Comparison of ENCODE assay signal across 18 cellular contexts in genomic region chr17:27978689-27979175, GRCh38.
DNase-seq lines count a peak whose midpoint lies in the region; ATAC-seq and TF ChIP-seq lines count a peak whose summit lies in the region.
"Had no signal": no experiment of that assay in that cellular context is flagged by ENCODE, and none has a peak within 500 bp of the region (broad histone marks: within the 10 kb centered on the region; RNA-seq: fewer than 3 reads in every experiment).

No MANE protein-coding gene starts in this region.

- POLR2A ChIA-PET in MCF 10A (lab: Yijun Ruan, JAX): no interaction called here

- H3K9me3 Mint-ChIP-seq in MCF 10A (ENCODE audit: unreplicated experiment): no peaks in the 10 kb centered on the region
- H3K9me3 Mint-ChIP-seq: GM23338 had no signal

- H3K4me2 ChIP-seq in mammary epithelial cell (ENCODE audit: insufficient read depth, low read depth, low read length) (peak overlapping the region; percentile 25), mesendoderm (ENCODE audit: low read length) (no peak overlapping the region)
- H3K4me2 ChIP-seq: GM23338, PC-9 had no signal

- no peak overlapping the region for H3K56ac ChIP-seq in mesendoderm (ENCODE audit: low read length)

- H3K23ac ChIP-seq in mesendoderm (ENCODE audit: low read length): no peak overlapping the region

- no peak overlapping the region for H3K27ac Mint-ChIP-seq in MCF 10A (ENCODE audit: low read depth, unreplicated experiment)
- H3K27ac Mint-ChIP-seq: CD14-positive monocyte, GM23338 had no signal

- dilution Hi-C loops in mammary epithelial cell (cut with HindIII; ENCODE audit: low sequenced_read_pairs): no loop called here

- no peaks in the 10 kb centered on the region for H3K9me3 ChIP-seq in mammary epithelial cell (replicated peaks; ENCODE audit: insufficient read depth, low read length)

- no peak overlapping the region for H3K27ac ChIP-seq in mammary epithelial cell (ENCODE audit: insufficient read depth, low read depth, low read length)
- no peak overlapping the region for H3K27ac ChIP-seq in mesendoderm (ENCODE audit: low read depth, low read length)
- H3K27ac ChIP-seq: 22Rv1, PC-9, SK-N-MC had no signal

- no peak overlapping the region for H2AFZ ChIP-seq in mammary epithelial cell (ENCODE audit: low read depth, low read length)
- H2AFZ ChIP-seq: GM23338, PC-9 had no signal

- intact Hi-C loops in mammary epithelial cell (cut with micrococcal nuclease): no loop called here
- intact Hi-C loops in MCF 10A (cut with micrococcal nuclease): no loop called here

- peaks cover 25% of the 10 kb centered on the region for H3K4me1 Mint-ChIP-seq in MCF 10A (ENCODE audit: insufficient read depth, unreplicated experiment)

- H2BK15ac ChIP-seq in mesendoderm (replicated peaks; ENCODE audit: low read depth): no peak overlapping the region

- in situ Hi-C loops in mammary epithelial cell (cut with MboI; ENCODE audit: low sequenced_read_pairs in 2 of 2): no loop called here

- H3K4ac ChIP-seq in mesendoderm (ENCODE audit: low read depth, low read length): no peak overlapping the region

- H3K79me2 ChIP-seq in mammary epithelial cell (ENCODE audit: insufficient read depth, low read length): no peaks in the 10 kb centered on the region
- no peaks in the 10 kb centered on the region for H3K79me2 ChIP-seq in mesendoderm (ENCODE audit: control insufficient read depth, insufficient read depth, low read length)

- H4K5ac ChIP-seq in mesendoderm (ENCODE audit: low read length): no peak overlapping the region

- H3K36me3 ChIP-seq in mammary epithelial cell (ENCODE audit: insufficient read depth, low read length) (no peaks in the 10 kb centered on the region), mesendoderm (ENCODE audit: control insufficient read depth, insufficient read depth, low read length) (no peaks in the 10 kb centered on the region)

- H3K27me3 Mint-ChIP-seq in MCF 10A (ENCODE audit: insufficient read depth, unreplicated experiment): no peaks in the 10 kb centered on the region

- DNase-seq in mammary epithelial cell (no peak), MCF 10A (ENCODE audit: unreplicated experiment) (no peak), RPMI7951 (ENCODE audit: low read depth) (peak; percentile 7), dermis blood vessel endothelial cell (peak; percentile 45), mesendoderm (no peak), DMS53 treated with DMSO at 0.1 percent for 48 hours (lab: John Stamatoyannopoulos, UW; ENCODE audit: unreplicated experiment) (no peak)
- no peak for DNase-seq in activated CD8-positive, alpha-beta memory T cell treated with anti-CD3 and anti-CD28 coated beads, Interleukin-2, amount 50 U/mL, for 4 hours
- DNase-seq: COR-L47, NCI-H187, NCI-H2107, NCI-H510A treated with DMSO at 0.1 percent for 48 hours, PC-9 had no signal

- ATAC-seq in HG03521 (IDR thresholded peaks at IDR 0.05; ENCODE audit: unreplicated experiment): no peak
- ATAC-seq: GM12878, GM23338 had no signal

- TF ChIP-seq CTCF in mammary epithelial cell (conservative IDR thresholded peaks at IDR 0.05 in 1 of 2, IDR thresholded peaks at IDR 0.05 in 1 of 2; ENCODE audit: extremely low read depth in 1 of 2, insufficient read depth in 1 of 2, low read depth in 1 of 2, low read length in 2 of 2): no peak
- TF ChIP-seq CTCF in MCF 10A (IDR thresholded peaks at IDR 0.05; ENCODE audit: unreplicated experiment): no peak

- BruUV-seq in mammary epithelial cell (replicated peaks; lab: Mats Ljungman, UMichigan) (no TSS peak), MCF 10A (replicated peaks; lab: Mats Ljungman, UMichigan) (no TSS peak)

- H4K20me1 ChIP-seq in mammary epithelial cell (ENCODE audit: insufficient read depth, low read length): no peaks in the 10 kb centered on the region

- no peaks in the 10 kb centered on the region for H3K79me1 ChIP-seq in mesendoderm (ENCODE audit: low read length)

- no peaks in the 10 kb centered on the region for H3K36me3 Mint-ChIP-seq in MCF 10A (ENCODE audit: insufficient read depth, unreplicated experiment)
- H3K36me3 Mint-ChIP-seq: CD14-positive monocyte had no signal

- no peak overlapping the region for H4K8ac ChIP-seq in mesendoderm (ENCODE audit: low read depth, low read length)

- no peak overlapping the region for H3K4me3 Mint-ChIP-seq in MCF 10A (ENCODE audit: unreplicated experiment)
- H3K4me3 Mint-ChIP-seq: CD14-positive monocyte, GM23338 had no signal

- no peaks in the 10 kb centered on the region for H3K27me3 ChIP-seq in mammary epithelial cell (ENCODE audit: insufficient read depth, low read length)
- H3K27me3 ChIP-seq in mesendoderm (ENCODE audit: insufficient read depth, low read length, poor library complexity): no peaks in the 10 kb centered on the region

- H3K9ac ChIP-seq in mammary epithelial cell (ENCODE audit: insufficient read depth, low read length) (no peak overlapping the region), mesendoderm (ENCODE audit: low read length) (no peak overlapping the region)

- no peak overlapping the region for H3K18ac ChIP-seq in mesendoderm (ENCODE audit: low read length)

- H3K4me1 ChIP-seq in mammary epithelial cell (ENCODE audit: insufficient read depth, low read length): peaks cover 30% of the 10 kb centered on the region
- peaks cover 2% of the 10 kb centered on the region for H3K4me1 ChIP-seq in mesendoderm (ENCODE audit: control insufficient read depth, low read depth, low read length)

- H2BK120ac ChIP-seq in mesendoderm (ENCODE audit: low read depth, low read length): no peak overlapping the region

- WGBS in mammary epithelial cell (ENCODE audit: low coverage, missing lambda C conversion rate): 7% methylated on average over 5 of the region's 5 CpGs
- WGBS in mesendoderm (ENCODE audit: extremely low coverage, insufficient coverage, low lambda C conversion rate): no CpG with 5 or more reads among the region's 5 CpGs

- H2BK5ac ChIP-seq in mesendoderm (ENCODE audit: low read length): no peak overlapping the region

- no peak overlapping the region for H3K4me3 ChIP-seq in mammary epithelial cell (replicated peaks in 1 of 3; ENCODE audit: insufficient read depth in 1 of 3, low read depth in 2 of 3, low read length in 3 of 3)
- H3K4me3 ChIP-seq in mesendoderm (ENCODE audit: low read length): no peak overlapping the region
- H3K4me3 ChIP-seq: GM12878, GM23338, PC-9, SK-N-MC had no signal

- H2AK5ac ChIP-seq in mesendoderm (ENCODE audit: low read length): peak overlapping the region; percentile 74

- CTCF ChIA-PET in mammary epithelial cell (lab: Charles Lee; ENCODE audit: low non-redundant PET) (no interaction called here), MCF 10A (lab: Yijun Ruan, JAX) (no interaction called here)

Comparison
In these comparisons a context has a peak if more than half of its experiments do, and no peak if none do; other contexts are left out.
1. DNase-seq: peak in RPMI7951 (single experiment) and dermis blood vessel endothelial cell (single experiment); none in mammary epithelial cell (single experiment), MCF 10A (single experiment), mesendoderm (single experiment), DMS53 treated with DMSO at 0.1 percent for 48 hours (single experiment) and activated CD8-positive, alpha-beta memory T cell treated with anti-CD3 and anti-CD28 coated beads, Interleukin-2, amount 50 U/mL, for 4 hours (single experiment).